1 cellular context compared by ENCODE assay signal in genomic region chr1:109901508-109902145, GRCh38.
TF ChIP-seq lines count a peak whose summit lies in the region.

No MANE protein-coding gene starts in this region.

TF ChIP-seq in K562, 482 proteins besides CTCF, POLR2A, EP300 and RAD21 (continued from another document and continues in another):
- no peak for TF ChIP-seq ZKSCAN8 (CRISPR knock-in tag; IDR thresholded peaks at IDR 0.05)
- no peak for TF ChIP-seq NBN (IDR thresholded peaks at IDR 0.05; ENCODE audit: low read depth)
- peak; percentile 43; the same call in 1 of the 2 replicates for TF ChIP-seq CTBP1 (IDR thresholded peaks at IDR 0.05; ENCODE audit: borderline replicate concordance)
- TF ChIP-seq JUNB (CRISPR knock-in tag; conservative IDR thresholded peaks at IDR 0.05): 0 out of 2 replicates have a peak, but pooled peaks have one; percentile 5
- no peak for TF ChIP-seq E2F4 (CRISPR knock-in tag; IDR thresholded peaks at IDR 0.05; ENCODE audit: low read depth)
- no peak for TF ChIP-seq BCLAF1 (IDR thresholded peaks at IDR 0.05; ENCODE audit: borderline replicate concordance in 1 of 2, control insufficient read depth in 1 of 2, low read depth in 2 of 2, low read length in 1 of 2)
- peak; percentile 74 for TF ChIP-seq NFIX (CRISPR knock-in tag; IDR thresholded peaks at IDR 0.05; ENCODE audit: low read depth)
- no peak for TF ChIP-seq ZHX1 (conservative IDR thresholded peaks at IDR 0.05; ENCODE audit: low read length)
- TF ChIP-seq ARNT (IDR thresholded peaks at IDR 0.05): no peak
- 0 out of 2 replicates have a peak, but pooled peaks have one; percentile 4 for TF ChIP-seq PTRF (tag; IDR thresholded peaks at IDR 0.05)
- peak; percentile 80 for TF ChIP-seq MEIS2 (IDR thresholded peaks at IDR 0.05; ENCODE audit: partially characterized antibody)
- TF ChIP-seq NFRKB (IDR thresholded peaks at IDR 0.05; ENCODE audit: low read depth): 0 out of 2 replicates have a peak, but pooled peaks have one; percentile 32
- no peak for TF ChIP-seq DNMT1 (IDR thresholded peaks at IDR 0.05)
- 0 out of 2 replicates have a peak, but pooled peaks have one; percentile 1 for TF ChIP-seq ZNF197 (CRISPR knock-in tag; IDR thresholded peaks at IDR 0.05; ENCODE audit: low read depth)
- TF ChIP-seq NCOA6 (IDR thresholded peaks at IDR 0.05): no peak
- TF ChIP-seq PHF21A (IDR thresholded peaks at IDR 0.05; ENCODE audit: borderline replicate concordance, low read depth): peak; percentile 95; the same call in 1 of the 2 replicates
- TF ChIP-seq TBP (optimal IDR thresholded peaks at IDR 0.05; ENCODE audit: low read depth, low read length): peak; percentile 23
- TF ChIP-seq TFE3 (CRISPR knock-in tag; IDR thresholded peaks at IDR 0.05): peak; percentile 82
- peak; percentile 50; the same call in 1 of the 2 replicates for TF ChIP-seq MGA (IDR thresholded peaks at IDR 0.05)
- no peak for TF ChIP-seq STAT5A (IDR thresholded peaks at IDR 0.05; ENCODE audit: borderline replicate concordance, low read length)
- TF ChIP-seq CBX8 (IDR thresholded peaks at IDR 0.05; ENCODE audit: borderline replicate concordance, extremely low read depth, low read depth, low read length, poor library complexity, severe bottlenecking): no peak
- 0 out of 2 replicates have a peak, but pooled peaks have one; percentile 63 for TF ChIP-seq HINFP (tag; conservative IDR thresholded peaks at IDR 0.05; ENCODE audit: low read depth)
- TF ChIP-seq CBFB (CRISPR knock-in tag; IDR thresholded peaks at IDR 0.05): no peak
- TF ChIP-seq ATF2 (CRISPR knock-in tag; IDR thresholded peaks at IDR 0.05): no peak
- no peak for TF ChIP-seq KDM5B (IDR thresholded peaks at IDR 0.05; ENCODE audit: insufficient replicate concordance, low read depth, low read length)
- TF ChIP-seq FIP1L1 (IDR thresholded peaks at IDR 0.05; ENCODE audit: low read depth, low read length, poor library complexity, severe bottlenecking): no peak
- no peak for TF ChIP-seq SIN3B (IDR thresholded peaks at IDR 0.05; ENCODE audit: low read depth)
- 0 out of 2 replicates have a peak, but pooled peaks have one; percentile 34 for TF ChIP-seq ZEB2 (IDR thresholded peaks at IDR 0.05)
- TF ChIP-seq BDP1 (IDR thresholded peaks at IDR 0.05; ENCODE audit: insufficient read depth, insufficient read length): no peak
